20 cellular contexts compared by ENCODE assay signal in genomic region chr1:162757476-162757875, GRCh38. TPM values are rescaled to one million over a fixed set of nuclear protein-coding genes. Genes with fewer than 3 reads are reported as not detected.
DNase-seq lines count a peak whose midpoint lies in the region; TF ChIP-seq lines count a peak whose summit lies in the region.
"Had no signal": no experiment of that assay in that cellular context is flagged by ENCODE, and none has a peak within 500 bp of the region (broad histone marks: within the 10 kb centered on the region; RNA-seq: fewer than 3 reads in every experiment).

No MANE protein-coding gene starts in this region.

- peak; percentile 25 for DNase-seq in GM23248
- peak; percentile 21 for DNase-seq in astrocyte of the spinal cord (ENCODE audit: low read depth, low spot score)
- DNase-seq in fibroblast of villous mesenchyme (ENCODE audit: low read depth): peak; percentile 30
- DNase-seq in amniotic stem cell (lab: John Stamatoyannopoulos, UW): no peak
- no peak for DNase-seq in cerebellum (ENCODE audit: low spot score)
- DNase-seq in suprapubic skin (ENCODE audit: low spot score in 2 of 2): no peak
- no peak for DNase-seq in CD14-positive monocyte (ENCODE audit: low spot score)
- DNase-seq: CD4-positive, CD25-positive, alpha-beta regulatory T cell; COR-L47; DMS 273 treated with DMSO at 0.1 percent for 48 hours; DND-41; GDM1; NCI-H1417; NCI-H187 treated with DMSO at 0.1 percent for 48 hours; NCI-H345; NCI-H524 treated with DMSO at 0.1 percent for 48 hours; PC-3; RPMI8226; SHP77 treated with DMSO at 0.1 percent for 48 hours had no signal

- H3K9ac ChIP-seq in GM23248 (no peak overlapping the region), subcutaneous abdominal adipose tissue (ENCODE audit: low read length in 5 of 5) (no peak overlapping the region)

- H3K9me2 ChIP-seq in GM23248 (ENCODE audit: insufficient read depth): no peaks in the 10 kb centered on the region

- no peaks in the 10 kb centered on the region for H3K36me3 Mint-ChIP-seq in CD14-positive monocyte
- H3K36me3 Mint-ChIP-seq: CD4-positive, CD25-positive, alpha-beta regulatory T cell had no signal

- H3K9me3 ChIP-seq in GM23248 (ENCODE audit: low read depth) (no peaks in the 10 kb centered on the region), subcutaneous abdominal adipose tissue (ENCODE audit: control insufficient read depth in 5 of 5, low read length in 5 of 5) (no peaks in the 10 kb centered on the region), suprapubic skin (no peaks in the 10 kb centered on the region)

- H4K20me1 ChIP-seq in GM23248 (ENCODE audit: insufficient read depth): no peaks in the 10 kb centered on the region

- H3K4me3 ChIP-seq in GM23248 (no peak overlapping the region), astrocyte of the spinal cord (ENCODE audit: low read depth, low read length) (no peak overlapping the region), fibroblast of villous mesenchyme (ENCODE audit: low read depth, low read length) (no peak overlapping the region), subcutaneous abdominal adipose tissue (ENCODE audit: low read depth in 1 of 5, low read length in 5 of 5) (no peak overlapping the region), suprapubic skin (no peak overlapping the region)

- H3K4me2 ChIP-seq in GM23248 (ENCODE audit: unreplicated experiment): peak overlapping the region; percentile 16

- peaks cover 44% of the 10 kb centered on the region for H3K79me2 ChIP-seq in GM23248 (ENCODE audit: insufficient read depth)

- H3K27ac ChIP-seq in GM23248 (peak overlapping the region; percentile 63), subcutaneous abdominal adipose tissue (ENCODE audit: low read depth, low read length) (peak overlapping the region; percentile 5), suprapubic skin (no peak overlapping the region)

- no peak for TF ChIP-seq POLR2A in suprapubic skin (IDR thresholded peaks at IDR 0.05)

- H3K27me3 ChIP-seq in GM23248 (replicated peaks; ENCODE audit: insufficient read depth) (no peaks in the 10 kb centered on the region), subcutaneous abdominal adipose tissue (ENCODE audit: control insufficient read depth in 5 of 5, insufficient read depth in 4 of 5, low read length in 5 of 5) (no peaks in the 10 kb centered on the region), suprapubic skin (no peaks in the 10 kb centered on the region)

- no peak for TF ChIP-seq EP300 in suprapubic skin (IDR thresholded peaks at IDR 0.05)

- TF ChIP-seq CTCF in astrocyte of the spinal cord (IDR thresholded peaks at IDR 0.05; ENCODE audit: low read depth, low read length) (no peak), fibroblast of villous mesenchyme (IDR thresholded peaks at IDR 0.05; ENCODE audit: insufficient read depth, low read depth, low read length) (no peak), suprapubic skin (IDR thresholded peaks at IDR 0.05) (no peak), CD14-positive monocyte (IDR thresholded peaks at IDR 0.05) (no peak)

- peaks cover 0 to 2% (median 2%) of the 10 kb centered on the region in 3 donors for H3K27me3 Mint-ChIP-seq in CD14-positive monocyte (ENCODE audit: low read depth in 3 of 3)
- H3K27me3 Mint-ChIP-seq: CD4-positive, CD25-positive, alpha-beta regulatory T cell had no signal

- intact Hi-C loops in CD14-positive monocyte (cut with micrococcal nuclease): no loop called here

- in situ Hi-C loops in GM23248 (cut with MboI): no loop called here
- in situ Hi-C loops in astrocyte of the spinal cord (cut with HindIII; ENCODE audit: low sequenced_read_pairs): no loop called here

- H3F3A ChIP-seq in GM23248 (ENCODE audit: insufficient read depth): peaks cover 51% of the 10 kb centered on the region

- H3K4me3 Mint-ChIP-seq in CD14-positive monocyte: no peak overlapping the region
- H3K4me3 Mint-ChIP-seq: CD4-positive, CD25-positive, alpha-beta regulatory T cell had no signal

- no peak overlapping the region for H2AFZ ChIP-seq in GM23248

- peaks cover 0 to 4% (median 0%) of the 10 kb centered on the region in 7 donors for H3K9me3 Mint-ChIP-seq in CD14-positive monocyte
- H3K9me3 Mint-ChIP-seq: CD4-positive, CD25-positive, alpha-beta regulatory T cell had no signal

- H3K36me3 ChIP-seq in GM23248 (ENCODE audit: low read depth) (peaks cover 62% of the 10 kb centered on the region), subcutaneous abdominal adipose tissue (ENCODE audit: control insufficient read depth in 5 of 5, insufficient read depth in 5 of 5, low read length in 5 of 5) (peaks cover 29 to 62% (median 51%) of the 10 kb centered on the region in 5 donors), suprapubic skin (peaks cover 23% of the 10 kb centered on the region)

- 8 to 13% methylated on average over 1 of the region's 1 CpG for WGBS in GM23248 (ENCODE audit: low coverage in 1 of 2, low lambda C conversion rate in 2 of 2, missing lambda C conversion rate in 2 of 2), 2 experiments
- 34% methylated on average over 1 of the region's 1 CpG for WGBS in suprapubic skin

- H3K4me1 ChIP-seq in GM23248 (ENCODE audit: insufficient read depth): peaks cover 54% of the 10 kb centered on the region
- peaks cover 0 to 3% (median 0%) of the 10 kb centered on the region in 5 donors for H3K4me1 ChIP-seq in subcutaneous abdominal adipose tissue (ENCODE audit: control insufficient read depth in 5 of 5, insufficient read depth in 5 of 5, low read length in 5 of 5)
- H3K4me1 ChIP-seq in suprapubic skin: no peaks in the 10 kb centered on the region

- H3K27ac Mint-ChIP-seq in CD14-positive monocyte: no peak overlapping the region
- H3K27ac Mint-ChIP-seq: CD4-positive, CD25-positive, alpha-beta regulatory T cell had no signal

- H3K4me1 Mint-ChIP-seq in CD14-positive monocyte: no peaks in the 10 kb centered on the region
- H3K4me1 Mint-ChIP-seq: CD4-positive, CD25-positive, alpha-beta regulatory T cell had no signal

RNA-seq across cellular contexts. Expression of gene HSD17B7, which starts 33.0 kb away (rescaled TPM):
- total RNA-seq in GM23248 (2014; rRNA removed; shearing (Covaris generic)): 5.5 and 7.7 TPM in 2 replicates
- polyA plus RNA-seq in GM23248 (2016; fragmentation: Nextera tagmentation; extraction: Ambion mirVana): 4.0 and 4.6 TPM in 2 replicates
- 17.7 and 26.8 TPM in 2 replicates for total RNA-seq in fibroblast of villous mesenchyme
- 24.4 TPM for total RNA-seq in cerebellum
- 10 to 100 TPM; 18.4 to 43.0 (median 20.3) TPM for total RNA-seq in suprapubic skin
- 10 to 100 TPM; 11.6 to 15.4 TPM for polyA plus RNA-seq in CD14-positive monocyte

Comparison
In these comparisons a context has a peak if more than half of its experiments do, and no peak if none do; other contexts are left out.
1. DNase-seq: peak in GM23248 (single experiment), astrocyte of the spinal cord (single experiment) and fibroblast of villous mesenchyme (single experiment); none in amniotic stem cell (single experiment), cerebellum (single experiment), suprapubic skin (0 of 2) and CD14-positive monocyte (single experiment).